In the genomic region with DNA sequence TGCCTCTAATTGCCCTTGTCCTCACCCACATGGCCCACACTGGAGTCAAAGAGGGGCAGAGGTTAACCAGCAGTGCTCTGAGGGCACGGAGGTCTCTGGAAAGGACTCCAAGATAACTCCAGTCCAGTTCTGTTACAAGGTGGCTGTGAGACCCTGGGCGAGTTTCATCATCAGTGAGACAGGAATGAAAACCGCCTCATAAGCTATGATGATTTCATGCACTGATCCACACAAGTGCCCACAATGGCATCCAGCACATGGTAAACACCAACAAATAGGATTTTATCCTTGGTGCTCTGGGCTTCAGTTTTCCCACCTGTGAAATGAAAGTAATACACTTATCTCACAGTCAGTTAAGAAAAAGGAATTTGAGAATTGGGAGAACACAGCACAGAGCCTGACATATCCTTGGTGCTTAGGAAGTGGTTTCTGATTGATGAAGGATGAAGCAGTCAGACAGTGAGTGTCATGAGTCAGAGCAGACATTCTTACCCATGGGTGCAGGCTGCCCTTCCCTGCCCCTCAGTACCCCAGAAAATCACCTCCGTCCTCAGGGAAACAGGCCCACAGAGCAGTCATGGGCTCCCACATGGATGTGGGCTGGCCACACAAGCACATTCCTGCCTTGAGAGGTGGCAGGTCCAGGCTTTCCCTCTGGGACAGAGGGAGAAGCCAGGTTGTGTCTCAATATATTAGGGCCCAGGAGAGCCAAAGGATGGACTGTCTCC, we compare ENCODE assay signal across 14 cellular contexts. TPM values are rescaled to one million over a fixed set of nuclear protein-coding genes. Genes with fewer than 3 reads are reported as not detected.
DNase-seq lines count a peak whose midpoint lies in the region; ATAC-seq and TF ChIP-seq lines count a peak whose summit lies in the region.
"Had no signal": no experiment of that assay in that cellular context is flagged by ENCODE, and none has a peak within 500 bp of the region (broad histone marks: within the 10 kb centered on the region; RNA-seq: fewer than 3 reads in every experiment).

No MANE protein-coding gene starts in this region.

- no peak overlapping the region for H2AK5ac ChIP-seq in IMR-90 (ENCODE audit: low read depth, low read length)

- H2AFZ ChIP-seq in IMR-90 (replicated peaks; ENCODE audit: low read length, poor library complexity): no peak overlapping the region

- WGBS in IMR-90 (ENCODE audit: extremely low coverage in 2 of 2, insufficient read length in 1 of 2), 2 experiments: no CpG with 5 or more reads among the region's 4 CpGs

- H2BK20ac ChIP-seq in IMR-90 (ENCODE audit: low read depth, low read length): no peak overlapping the region

- peaks cover 3% of the 10 kb centered on the region; the same call in 1 of the 2 replicates for H4K20me1 ChIP-seq in IMR-90 (ENCODE audit: insufficient read depth, low read length)

- TF ChIP-seq POLR2A in IMR-90 (IDR thresholded peaks at IDR 0.05; ENCODE audit: low read depth, low read length): no peak

- POLR2A ChIA-PET in IMR-90 (lab: Charles Lee; ENCODE audit: unreplicated experiment): no interaction called here

- H3K4me1 ChIP-seq in IMR-90 (ENCODE audit: control insufficient read depth, insufficient read depth, low read length): peaks cover 7% of the 10 kb centered on the region; the same call in 1 of the 2 replicates
- H3K4me1 ChIP-seq: HAP-1 had no signal

- H3K9ac ChIP-seq in IMR-90 (ENCODE audit: low read depth, low read length): no peak overlapping the region

- peak; percentile 42 for DNase-seq in Daoy (ENCODE audit: low read depth)
- no peak for DNase-seq in IMR-90
- DNase-seq in epithelial cell of esophagus (ENCODE audit: low read depth): peak; percentile 41
- DNase-seq in renal cortical epithelial cell (ENCODE audit: low read depth): peak; percentile 42
- no peak for DNase-seq in NCI-H187 (lab: John Stamatoyannopoulos, UW)
- DNase-seq in NCI-H2171 (lab: John Stamatoyannopoulos, UW): no peak
- DNase-seq in 8988T: no peak
- DNase-seq: Kasumi-1; natural killer cell; NCI-H1694; SHP77 treated with DMSO at 0.1 percent for 48 hours; stimulated activated CD4-positive, alpha-beta T cell treated with anti-CD3 and anti-CD28 coated beads, Interleukin-4, amount 100 ng/mL, for 4 hours; stimulated activated naive B cell treated with anti-CD40 and anti-IgM and Interleukin-4, amounts not matched to agents 10 μg/mL and 1 μg/mL and 100 μg/mL, for 72 hours had no signal

- H3K79me1 ChIP-seq in IMR-90 (ENCODE audit: low read depth in 1 of 2, low read length in 2 of 2): no peaks in the 10 kb centered on the region

- H3K36me3 ChIP-seq in IMR-90 (ENCODE audit: control insufficient read depth, insufficient read depth, low read length): no peaks in the 10 kb centered on the region
- H3K36me3 ChIP-seq: HAP-1 had no signal

- H2BK15ac ChIP-seq in IMR-90 (ENCODE audit: low read depth, low read length): no peak overlapping the region

- 0 out of 2 replicates have a peak overlapping the region, but pooled peaks have one; percentile 18 for H3K4ac ChIP-seq in IMR-90 (ENCODE audit: low read depth, low read length)

- no peak for TF ChIP-seq RAD21 in IMR-90 (IDR thresholded peaks at IDR 0.05; ENCODE audit: low read length)

- in situ Hi-C loops in IMR-90 (cut with MboI; ENCODE audit: low sequenced_read_pairs): no loop called here

- no peak overlapping the region for H3K4me3 ChIP-seq in IMR-90 (ENCODE audit: insufficient read depth, low read depth, low read length)
- H3K4me3 ChIP-seq in epithelial cell of esophagus (ENCODE audit: low read length): no peak overlapping the region
- H3K4me3 ChIP-seq: HAP-1 had no signal

- no peak overlapping the region for H3K14ac ChIP-seq in IMR-90 (replicated peaks; ENCODE audit: low read depth, low read length)

- CTCF ChIA-PET in IMR-90 (lab: Yijun Ruan, JAX): interaction anchor here (1.1 to 1.7 kb wide), 2 partner anchors 28 to 49 kb away, joined by 3 to 4 read pairs; a partner anchor contains a TSS

- dilution Hi-C loops in IMR-90 (cut with HindIII; ENCODE audit: low sequenced_read_pairs, unreplicated experiment): no loop called here

- H3K27me3 ChIP-seq in IMR-90 (ENCODE audit: control insufficient read depth, insufficient read depth, low read length): peaks cover 20% of the 10 kb centered on the region

- H3K9me3 ChIP-seq in IMR-90 (ENCODE audit: control insufficient read depth, insufficient read depth, low read length): no peaks in the 10 kb centered on the region
- H3K9me3 ChIP-seq: HAP-1 had no signal

- H2BK5ac ChIP-seq in IMR-90 (ENCODE audit: low read depth, low read length, poor library complexity, severe bottlenecking): no peak overlapping the region

- H4K91ac ChIP-seq in IMR-90 (ENCODE audit: insufficient read depth, low read depth, low read length): no peak overlapping the region

- ATAC-seq in IMR-90 (ENCODE audit: low read depth): no peak
- ATAC-seq: natural killer cell had no signal

- no peak overlapping the region for H3K4me2 ChIP-seq in IMR-90 (ENCODE audit: low read depth, low read length)

- no peak overlapping the region for H3K27ac ChIP-seq in IMR-90 (ENCODE audit: insufficient read depth, low read length)

- H3K9me1 ChIP-seq in IMR-90 (ENCODE audit: insufficient read depth, low read length): no peaks in the 10 kb centered on the region

- TF ChIP-seq CTCF in IMR-90 (conservative IDR thresholded peaks at IDR 0.05; ENCODE audit: low read depth, low read length) (no peak), epithelial cell of esophagus (IDR thresholded peaks at IDR 0.05; ENCODE audit: insufficient read depth, low read depth, low read length, missing control alignments) (no peak)

- no peak overlapping the region for H2BK120ac ChIP-seq in IMR-90 (ENCODE audit: low read depth, low read length)

- no TSS peak for BruUV-seq in IMR-90 (replicated peaks; lab: Mats Ljungman, UMichigan)

- H3K18ac ChIP-seq in IMR-90 (ENCODE audit: low read depth, low read length): no peak overlapping the region

- H3K56ac ChIP-seq in IMR-90 (ENCODE audit: extremely low read depth, insufficient read depth, low read length): no peak overlapping the region

- H2AK9ac ChIP-seq in IMR-90 (replicated peaks; ENCODE audit: low read depth, low read length, poor library complexity): no peak overlapping the region

- no peak overlapping the region for H4K8ac ChIP-seq in IMR-90 (ENCODE audit: low read depth in 2 of 2, low read length in 2 of 2)

- intact Hi-C loops in IMR-90 (cut with micrococcal nuclease): no loop called here

- no peak overlapping the region for H4K5ac ChIP-seq in IMR-90 (ENCODE audit: low read depth, low read length)

- H3K23ac ChIP-seq in IMR-90 (ENCODE audit: low read depth, low read length): no peak overlapping the region

TF ChIP-seq in IMR-90, 13 proteins besides CTCF, POLR2A, EP300 and RAD21:
- TF ChIP-seq RFX5 (IDR thresholded peaks at IDR 0.05; ENCODE audit: low read depth, low read length): no peak
- TF ChIP-seq CHD1 (IDR thresholded peaks at IDR 0.05; ENCODE audit: low read depth, low read length): no peak
- no peak for TF ChIP-seq BHLHE40 (IDR thresholded peaks at IDR 0.05; ENCODE audit: low read depth, low read length)
- no peak for TF ChIP-seq FOS (IDR thresholded peaks at IDR 0.05; ENCODE audit: low read depth, low read length)
- no peak for TF ChIP-seq RCOR1 (IDR thresholded peaks at IDR 0.05; ENCODE audit: insufficient replicate concordance, low read length)
- no peak for TF ChIP-seq CEBPB (IDR thresholded peaks at IDR 0.05; ENCODE audit: low read depth, low read length)
- no peak for TF ChIP-seq MAFK (IDR thresholded peaks at IDR 0.05; ENCODE audit: low read depth, low read length)
- TF ChIP-seq, protein P1, sequence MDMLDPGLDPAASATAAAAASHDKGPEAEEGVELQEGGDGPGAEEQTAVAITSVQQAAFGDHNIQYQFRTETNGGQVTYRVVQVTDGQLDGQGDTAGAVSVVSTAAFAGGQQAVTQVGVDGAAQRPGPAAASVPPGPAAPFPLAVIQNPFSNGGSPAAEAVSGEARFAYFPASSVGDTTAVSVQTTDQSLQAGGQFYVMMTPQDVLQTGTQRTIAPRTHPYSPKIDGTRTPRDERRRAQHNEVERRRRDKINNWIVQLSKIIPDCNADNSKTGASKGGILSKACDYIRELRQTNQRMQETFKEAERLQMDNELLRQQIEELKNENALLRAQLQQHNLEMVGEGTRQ (IDR thresholded peaks at IDR 0.05; ENCODE audit: low read depth, low read length): no peak
- TF ChIP-seq MAZ (IDR thresholded peaks at IDR 0.05; ENCODE audit: borderline replicate concordance, low read depth, low read length): no peak
- no peak for TF ChIP-seq NFE2L2 (IDR thresholded peaks at IDR 0.05; ENCODE audit: low read depth, low read length)
- TF ChIP-seq, protein P2, sequence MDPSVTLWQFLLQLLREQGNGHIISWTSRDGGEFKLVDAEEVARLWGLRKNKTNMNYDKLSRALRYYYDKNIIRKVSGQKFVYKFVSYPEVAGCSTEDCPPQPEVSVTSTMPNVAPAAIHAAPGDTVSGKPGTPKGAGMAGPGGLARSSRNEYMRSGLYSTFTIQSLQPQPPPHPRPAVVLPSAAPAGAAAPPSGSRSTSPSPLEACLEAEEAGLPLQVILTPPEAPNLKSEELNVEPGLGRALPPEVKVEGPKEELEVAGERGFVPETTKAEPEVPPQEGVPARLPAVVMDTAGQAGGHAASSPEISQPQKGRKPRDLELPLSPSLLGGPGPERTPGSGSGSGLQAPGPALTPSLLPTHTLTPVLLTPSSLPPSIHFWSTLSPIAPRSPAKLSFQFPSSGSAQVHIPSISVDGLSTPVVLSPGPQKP (IDR thresholded peaks at IDR 0.05; ENCODE audit: borderline replicate concordance, low read depth, low read length): no peak
- TF ChIP-seq MXI1 (IDR thresholded peaks at IDR 0.05; ENCODE audit: borderline replicate concordance, low read depth, low read length): no peak
- TF ChIP-seq SMC3 (IDR thresholded peaks at IDR 0.05; ENCODE audit: low read depth, low read length): no peak

RNA-seq across cellular contexts. Expression of a gene that starts 48.4 kb away (rescaled TPM):
- total RNA-seq in Daoy (2014; rRNA removed; shearing (Covaris generic)): 1.5 and 1.9 TPM in 2 replicates
- total RNA-seq in IMR-90 (2012; rRNA removed) (0.28 and 0.36 TPM in 2 replicates), renal cortical epithelial cell (0.17 and 0.94 TPM in 2 replicates)
- 0.34 and 0.96 TPM in 2 replicates for polyA plus RNA-seq in IMR-90 (2012; rRNA removed)
- polyA plus RNA-seq in IMR-90 (2012; cell fraction: cytosol; rRNA removed): 0.24 and 0.32 TPM in 2 replicates
- polyA plus RNA-seq in IMR-90 (2012; cell fraction: nucleus; rRNA removed; ENCODE audit: low replicate concordance): 2.4 and 2.6 TPM in 2 replicates

Comparison
In these comparisons a context has a peak if more than half of its experiments do, and no peak if none do; other contexts are left out.
1. DNase-seq: peak in Daoy (single experiment), epithelial cell of esophagus (single experiment) and renal cortical epithelial cell (single experiment); none in IMR-90 (single experiment), NCI-H187 (0 of 2), NCI-H2171 (single experiment) and 8988T (single experiment).